8 cellular contexts compared by ENCODE assay signal in the genomic region with DNA sequence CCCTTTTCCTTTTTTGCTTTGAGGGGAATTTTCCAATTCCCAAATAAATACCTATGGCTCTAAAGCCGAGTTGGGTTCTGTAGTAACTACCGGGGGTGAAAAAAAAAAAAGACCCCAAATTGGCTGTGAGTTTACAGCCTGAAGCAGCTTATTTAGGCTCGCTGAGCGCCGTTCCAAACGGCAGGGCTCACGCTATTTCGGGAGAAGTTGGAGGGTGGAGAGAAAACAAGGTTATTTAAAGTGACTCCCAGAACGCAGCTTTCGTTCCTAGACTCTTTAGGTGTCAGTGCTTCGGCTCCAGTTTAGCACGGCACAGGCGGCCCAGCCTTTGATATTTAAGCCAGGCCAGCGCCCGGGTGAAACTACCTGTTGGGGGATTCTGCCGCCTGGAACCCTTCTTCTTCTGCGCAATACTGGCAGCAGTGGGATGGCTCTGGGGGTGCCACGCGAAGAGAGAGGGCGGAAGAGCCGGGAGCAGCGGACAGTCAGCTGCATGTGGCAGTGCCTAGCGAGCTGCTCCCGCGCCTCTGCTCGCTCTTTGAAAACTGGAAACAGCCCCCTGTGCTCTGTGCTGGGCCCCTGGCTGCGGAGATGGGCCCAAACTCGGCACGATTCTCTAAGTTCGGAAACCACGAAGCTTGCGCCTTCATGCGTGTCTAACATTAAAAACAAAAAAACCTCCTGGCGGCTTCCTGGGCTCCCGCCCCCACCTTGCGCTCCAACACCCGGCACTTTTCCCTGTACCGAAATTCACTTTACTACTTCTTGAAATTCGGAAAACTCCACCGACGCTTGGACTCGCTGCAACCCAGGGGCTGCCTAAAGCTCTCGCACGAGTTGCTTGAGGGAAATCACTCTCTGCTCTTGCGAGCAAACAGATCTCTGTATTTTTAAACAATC. TPM values are rescaled to one million over a fixed set of nuclear protein-coding genes. Genes with fewer than 3 reads are reported as not detected.
DNase-seq lines count a peak whose midpoint lies in the region; ATAC-seq and TF ChIP-seq lines count a peak whose summit lies in the region.

No MANE protein-coding gene starts in this region.

- CTCF ChIA-PET in Caco-2 (lab: Charles Lee), result no interaction called here

- WGBS in ovary, 3 donors, result 4 to 20% (median 9%) methylated on average over 45 of the region's 45 CpGs

- no peak for TF ChIP-seq EP300 in ovary (IDR thresholded peaks at IDR 0.05)

- H3K4me1 Mint-ChIP-seq in Caco-2 (ENCODE audit: low read depth, unreplicated experiment), result no peaks in the 10 kb centered on the region
- H3K4me1 Mint-ChIP-seq in activated T-helper 2 cell treated with anti-CD3 and anti-CD28 coated beads, Interferon-gamma antibody, Interleukin-2, Interleukin-4, amounts not matched to agents 10 μg/mL and 5 μg/mL and 100 μg/mL, durations not matched to agents 14 hours and 24 hours and 36 hours (ENCODE audit: low read depth), result peaks cover 7% of the 10 kb centered on the region

- H3K36me3 Mint-ChIP-seq in Caco-2 (ENCODE audit: insufficient read depth, unreplicated experiment), result no peaks in the 10 kb centered on the region
- no peaks in the 10 kb centered on the region for H3K36me3 Mint-ChIP-seq in activated T-helper 2 cell treated with anti-CD3 and anti-CD28 coated beads, Interferon-gamma antibody, Interleukin-2, Interleukin-4, amounts not matched to agents 10 μg/mL and 5 μg/mL and 100 μg/mL, durations not matched to agents 14 hours and 24 hours and 36 hours (ENCODE audit: low read depth)

- TF ChIP-seq CTCF in Caco-2 (IDR thresholded peaks at IDR 0.05; ENCODE audit: insufficient read depth in 1 of 2, low read depth in 1 of 2, low read length in 1 of 2, severe bottlenecking in 1 of 2, unreplicated experiment in 1 of 2) (no peak), ovary (IDR thresholded peaks at IDR 0.05) (peak in 1 of 3 donors; percentile 5)

- no peaks in the 10 kb centered on the region for H3K36me3 ChIP-seq in Caco-2 (ENCODE audit: control insufficient read depth, insufficient read depth, low read length)
- H3K36me3 ChIP-seq in ovary, result no peaks in the 10 kb centered on the region

- intact Hi-C loops in Caco-2 (cut with micrococcal nuclease; ENCODE audit: unreplicated experiment), result no loop called here
- intact Hi-C loops in activated T-helper 2 cell treated with anti-CD3 and anti-CD28 coated beads, Interferon-gamma antibody, Interleukin-2, Interleukin-4, amounts not matched to agents 10 μg/mL and 5 μg/mL and 100 μg/mL, durations not matched to agents 14 hours and 24 hours and 36 hours (cut with micrococcal nuclease), result no loop called here
- intact Hi-C loops in cardiac septum (cut with DNase I), result loop anchor here (1.0 kb wide), 1 partner anchor 26 kb away; no protein-coding TSS in a partner anchor
- intact Hi-C loops in ovary (cut with DNase I), result loop anchor here in 1 of 4 donors (2.0 to 10.0 kb wide), 2 partner anchors 28 to 904 kb away; no protein-coding TSS in a partner anchor

- TF ChIP-seq POLR2A in ovary (IDR thresholded peaks at IDR 0.05), result no peak

- POLR2A ChIA-PET in Caco-2 (lab: Charles Lee), result no interaction called here

- DNase-seq in Caco-2 (no peak), cardiac septum (ENCODE audit: low spot score) (peak; percentile 78), ovary (peak in 1 of 5 donors; percentile 21), NCI-H2081 (lab: John Stamatoyannopoulos, UW) (no peak), NAMALWA (ENCODE audit: low spot score) (no peak)
- no peak for DNase-seq in activated T-helper 2 cell treated with anti-CD3 and anti-CD28 coated beads, Interferon-gamma antibody, Interleukin-2, Interleukin-4, amounts not matched to agents 10 μg/mL and 5 μg/mL and 100 μg/mL, durations not matched to agents 14 hours and 24 hours and 36 hours (ENCODE audit: low spot score)
- DNase-seq in activated effector memory CD4-positive, alpha-beta T cell treated with anti-CD3 and anti-CD28 coated beads, Interleukin-2, amount 50 U/mL, for 16 hours, result no peak

- no peaks in the 10 kb centered on the region for H3K9me3 Mint-ChIP-seq in Caco-2 (ENCODE audit: unreplicated experiment)
- no peaks in the 10 kb centered on the region for H3K9me3 Mint-ChIP-seq in activated T-helper 2 cell treated with anti-CD3 and anti-CD28 coated beads, Interferon-gamma antibody, Interleukin-2, Interleukin-4, amounts not matched to agents 10 μg/mL and 5 μg/mL and 100 μg/mL, durations not matched to agents 14 hours and 24 hours and 36 hours

- peak overlapping the region; percentile 33 for H3K4me3 Mint-ChIP-seq in Caco-2 (ENCODE audit: unreplicated experiment)
- no peak overlapping the region for H3K4me3 Mint-ChIP-seq in activated T-helper 2 cell treated with anti-CD3 and anti-CD28 coated beads, Interferon-gamma antibody, Interleukin-2, Interleukin-4, amounts not matched to agents 10 μg/mL and 5 μg/mL and 100 μg/mL, durations not matched to agents 14 hours and 24 hours and 36 hours (ENCODE audit: low read depth)

- peak overlapping the region in 1 of 2 donors; percentile 22 for H3K27ac ChIP-seq in ovary

- H3K27me3 ChIP-seq in Caco-2 (replicated peaks; ENCODE audit: control insufficient read depth, insufficient read depth, low read length) (no peaks in the 10 kb centered on the region; the same call in 1 of the 2 replicates), ovary (no peaks in the 10 kb centered on the region)

- H3K4me3 ChIP-seq in Caco-2 (ENCODE audit: low read depth, low read length), result no peak overlapping the region
- H3K4me3 ChIP-seq in ovary, result peak overlapping the region; percentile 47

- no peaks in the 10 kb centered on the region for H3K9me3 ChIP-seq in Caco-2
- H3K9me3 ChIP-seq in ovary, result no peaks in the 10 kb centered on the region

- H3K4me1 ChIP-seq in Caco-2 (no peaks in the 10 kb centered on the region), ovary (ENCODE audit: insufficient read depth) (peaks cover 4% of the 10 kb centered on the region)

- H3K27ac Mint-ChIP-seq in Caco-2 (ENCODE audit: unreplicated experiment), result no peak overlapping the region
- peak overlapping the region; percentile 22 for H3K27ac Mint-ChIP-seq in activated T-helper 2 cell treated with anti-CD3 and anti-CD28 coated beads, Interferon-gamma antibody, Interleukin-2, Interleukin-4, amounts not matched to agents 10 μg/mL and 5 μg/mL and 100 μg/mL, durations not matched to agents 14 hours and 24 hours and 36 hours

- no TSS peak for BruUV-seq in Caco-2 (replicated peaks; lab: Mats Ljungman, UMichigan)

- H3K27me3 Mint-ChIP-seq in Caco-2 (ENCODE audit: insufficient read depth, unreplicated experiment), result peaks cover 24% of the 10 kb centered on the region
- H3K27me3 Mint-ChIP-seq in activated T-helper 2 cell treated with anti-CD3 and anti-CD28 coated beads, Interferon-gamma antibody, Interleukin-2, Interleukin-4, amounts not matched to agents 10 μg/mL and 5 μg/mL and 100 μg/mL, durations not matched to agents 14 hours and 24 hours and 36 hours (ENCODE audit: low read depth), result peaks cover 72% of the 10 kb centered on the region

- ATAC-seq in GM19467 (IDR thresholded peaks at IDR 0.05; ENCODE audit: unreplicated experiment), result no peak

RNA-seq across cellular contexts. Expression of a gene that starts 34.5 kb away (rescaled TPM):
- total RNA-seq in Caco-2 (2022) (0.44 and 0.61 TPM in 2 replicates), cardiac septum (129 TPM), ovary (100 to 1,000 TPM in 1 of 7 donors, 10 to 100 TPM in 6; 40.3 to 111 (median 67.6) TPM)
- 0.02 TPM in 1 of 2 replicates, not detected in the other for total RNA-seq in activated T-helper 2 cell treated with anti-CD3 and anti-CD28 coated beads, Interferon-gamma antibody, Interleukin-2, Interleukin-4, amounts not matched to agents 10 μg/mL and 5 μg/mL and 100 μg/mL, durations not matched to agents 14 hours and 24 hours and 36 hours
- 10 to 100 TPM in 1 of 2 donors, 1 to 10 TPM in 1; 8.7 to 32.9 TPM for polyA plus RNA-seq in ovary

Comparison
In these comparisons a context has a peak if more than half of its experiments do, and no peak if none do; other contexts are left out.
1. RNA of a gene that starts 34.5 kb away (total RNA-seq): 129 TPM in cardiac septum (single experiment) and 40.3 to 111 TPM in ovary; 0.44 to 0.61 TPM in Caco-2 and 0.02 TPM in activated T-helper 2 cell treated with anti-CD3 and anti-CD28 coated beads, Interferon-gamma antibody, Interleukin-2, Interleukin-4, amounts not matched to agents 10 μg/mL and 5 μg/mL and 100 μg/mL, durations not matched to agents 14 hours and 24 hours and 36 hours; every median in the first group is over 10 times any median in the second.